ENCODE assay signal across 7 cellular contexts in the genomic region with DNA sequence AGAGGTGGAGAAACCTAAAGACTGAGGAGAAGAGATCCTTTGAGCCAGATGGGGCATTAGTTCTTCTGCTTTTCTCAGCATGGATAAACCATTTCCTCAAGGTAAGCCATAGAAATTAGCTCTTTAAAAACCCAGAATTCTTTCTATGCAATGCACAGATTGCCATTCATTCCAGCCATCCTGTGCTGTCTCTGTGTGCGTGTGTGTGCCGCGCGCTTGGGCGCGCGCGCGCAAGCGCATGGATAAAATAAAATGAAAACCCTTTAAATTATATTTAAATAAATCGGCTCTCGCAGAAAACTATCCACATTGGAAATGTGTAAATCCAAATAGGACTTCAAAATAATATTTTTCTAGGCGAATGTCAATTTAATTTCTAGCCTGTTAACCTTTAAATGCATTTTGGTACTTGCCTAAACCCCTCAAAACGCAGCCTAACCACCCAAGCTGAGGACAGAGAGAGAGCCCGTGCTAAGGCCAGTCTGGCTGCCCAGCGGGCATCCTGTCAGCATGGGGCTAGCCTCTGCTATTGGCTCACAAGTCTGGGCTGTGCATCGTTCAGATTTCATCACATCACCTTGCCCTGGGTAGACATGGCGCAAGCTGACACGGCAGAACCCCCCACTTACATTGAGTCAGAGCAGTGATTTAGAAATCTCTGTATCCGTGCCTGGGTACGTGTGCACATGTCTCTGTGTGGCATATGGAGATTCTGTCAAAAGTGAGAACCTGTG.
DNase-seq lines count a peak whose midpoint lies in the region; ATAC-seq and TF ChIP-seq lines count a peak whose summit lies in the region.

No MANE protein-coding gene starts in this region.

- ATAC-seq in activated CD8-positive, alpha-beta T cell treated with anti-CD3 and anti-CD28 coated beads for 36 hours, result no peak
- no peak for ATAC-seq in HG02571 (IDR thresholded peaks at IDR 0.05; ENCODE audit: unreplicated experiment)
- ATAC-seq in HG03442 (IDR thresholded peaks at IDR 0.05; ENCODE audit: unreplicated experiment), result no peak

- POLR2A ChIA-PET in activated CD8-positive, alpha-beta T cell treated with anti-CD3 and anti-CD28 coated beads for 36 hours (lab: Charles Lee), result no interaction called here

- no peaks in the 10 kb centered on the region for H3K9me3 Mint-ChIP-seq in activated CD8-positive, alpha-beta T cell treated with anti-CD3 and anti-CD28 coated beads for 36 hours

- no peaks in the 10 kb centered on the region for H3K36me3 Mint-ChIP-seq in activated CD8-positive, alpha-beta T cell treated with anti-CD3 and anti-CD28 coated beads for 36 hours (ENCODE audit: low read depth)

- intact Hi-C loops in activated CD8-positive, alpha-beta T cell treated with anti-CD3 and anti-CD28 coated beads for 36 hours (cut with micrococcal nuclease), result no loop called here
- intact Hi-C loops in left ventricle myocardium inferior (cut with micrococcal nuclease), result no loop called here
- intact Hi-C loops in spleen (cut with DNase I; ENCODE audit: low total_unique reads), result no loop called here

- CTCF ChIA-PET in activated CD8-positive, alpha-beta T cell treated with anti-CD3 and anti-CD28 coated beads for 36 hours (lab: Charles Lee), result no interaction called here

- H3K9me3 ChIP-seq in left ventricle myocardium inferior (replicated peaks) (no peaks in the 10 kb centered on the region), spleen (no peaks in the 10 kb centered on the region)

- H3K27ac ChIP-seq in left ventricle myocardium inferior (replicated peaks), result no peak overlapping the region
- H3K27ac ChIP-seq in spleen, result peak overlapping the region in 3 of 8 donors; percentile 8 to 22 (median 18)

- WGBS in spleen, 5 donors, result 47 to 67% (median 50%) methylated on average over 20 to 21 of the region's 21 CpGs

- H3K36me3 ChIP-seq in left ventricle myocardium inferior (no peaks in the 10 kb centered on the region), spleen (no peaks in the 10 kb centered on the region)

- no peak overlapping the region for H3K27ac Mint-ChIP-seq in activated CD8-positive, alpha-beta T cell treated with anti-CD3 and anti-CD28 coated beads for 36 hours

- no peak for TF ChIP-seq POLR2A in spleen (IDR thresholded peaks at IDR 0.05)

- DNase-seq in HCEC 1CT (peak; percentile 18), left ventricle myocardium inferior (no peak), spleen (peak; percentile 54), SKM-1 (lab: John Stamatoyannopoulos, UW; ENCODE audit: unreplicated experiment) (no peak)
- no peak for DNase-seq in activated CD8-positive, alpha-beta T cell treated with anti-CD3 and anti-CD28 coated beads for 36 hours

- no peaks in the 10 kb centered on the region for H3K27me3 Mint-ChIP-seq in activated CD8-positive, alpha-beta T cell treated with anti-CD3 and anti-CD28 coated beads for 36 hours

- peak overlapping the region; percentile 45 for H3K4me3 Mint-ChIP-seq in activated CD8-positive, alpha-beta T cell treated with anti-CD3 and anti-CD28 coated beads for 36 hours

- TF ChIP-seq CTCF in activated CD8-positive, alpha-beta T cell treated with anti-CD3 and anti-CD28 coated beads for 36 hours (IDR thresholded peaks at IDR 0.05), result no peak
- TF ChIP-seq CTCF in left ventricle myocardium inferior (IDR thresholded peaks at IDR 0.05; ENCODE audit: borderline replicate concordance) (no peak), spleen (IDR thresholded peaks at IDR 0.05 in 8 of 11, conservative IDR thresholded peaks at IDR 0.05 in 3 of 11) (no peak)

- peak overlapping the region; percentile 63 for H3K4me3 ChIP-seq in left ventricle myocardium inferior
- peak overlapping the region in 4 of 8 donors; percentile 24 to 68 (median 40) for H3K4me3 ChIP-seq in spleen

- H3K4me1 ChIP-seq in left ventricle myocardium inferior, result peaks cover 7% of the 10 kb centered on the region
- peaks cover 0 to 9% (median 2%) of the 10 kb centered on the region in 6 donors for H3K4me1 ChIP-seq in spleen

- H3K27me3 ChIP-seq in left ventricle myocardium inferior (ENCODE audit: low read depth) (no peaks in the 10 kb centered on the region), spleen (replicated peaks in 1 of 7) (no peaks in the 10 kb centered on the region)

- H3K4me1 Mint-ChIP-seq in activated CD8-positive, alpha-beta T cell treated with anti-CD3 and anti-CD28 coated beads for 36 hours (ENCODE audit: low read depth), result peaks cover 6% of the 10 kb centered on the region

Comparison
In these comparisons a context has a peak if more than half of its experiments do, and no peak if none do; other contexts are left out.
1. DNase-seq: peak in HCEC 1CT (single experiment) and spleen (single experiment); none in activated CD8-positive, alpha-beta T cell treated with anti-CD3 and anti-CD28 coated beads for 36 hours (single experiment), left ventricle myocardium inferior (single experiment) and SKM-1 (single experiment).